16 cellular contexts compared by ENCODE assay signal in the genomic region with DNA sequence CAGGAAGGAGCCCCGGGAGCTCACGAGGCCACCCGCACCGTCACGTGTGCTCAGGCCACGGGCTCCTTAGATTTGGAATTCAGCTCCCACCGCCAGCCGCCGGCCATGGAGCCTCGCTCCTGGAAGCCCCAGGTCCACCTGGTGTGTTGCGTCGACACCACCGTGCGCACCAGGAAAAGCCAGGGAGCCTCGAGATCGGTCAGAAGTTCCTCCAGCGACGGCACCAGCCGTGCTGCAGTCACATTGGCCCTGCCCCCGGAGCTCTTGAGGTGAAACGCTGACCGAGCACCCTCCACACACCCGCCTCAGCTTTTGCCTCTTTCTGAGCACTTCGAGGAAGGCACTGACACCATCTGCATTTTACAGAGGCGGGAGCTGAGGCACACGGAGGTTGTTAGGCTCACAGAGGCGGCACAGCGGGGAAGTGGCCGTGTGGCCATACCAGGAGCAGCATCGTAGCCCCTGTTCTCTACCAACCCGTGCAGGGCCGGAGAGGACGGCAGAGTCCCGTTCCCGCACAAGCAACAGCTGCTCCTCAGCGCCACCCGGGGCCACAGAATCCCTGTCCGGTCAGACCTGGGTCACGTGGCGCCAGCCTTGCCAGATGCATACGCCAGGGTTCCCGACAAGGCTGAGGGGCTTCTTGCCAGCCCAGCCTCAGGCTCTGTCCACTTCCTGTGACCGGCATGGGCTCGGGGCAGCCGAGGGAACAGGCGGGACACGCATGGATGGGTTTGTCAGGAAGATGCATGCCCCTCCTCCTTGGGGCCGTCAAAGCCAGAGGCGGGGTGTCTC. TPM values are rescaled to one million over a fixed set of nuclear protein-coding genes. Genes with fewer than 3 reads are reported as not detected.
A peak's percentile ranks its signal among the peaks of the same experiment; 100 is the strongest.
DNase-seq lines count a peak whose midpoint lies in the region; ATAC-seq and TF ChIP-seq lines count a peak whose summit lies in the region.
"Had no signal": no experiment of that assay in that cellular context is flagged by ENCODE, and none has a peak within 500 bp of the region (broad histone marks: within the 10 kb centered on the region; RNA-seq: fewer than 3 reads in every experiment).

No MANE protein-coding gene starts in this region.

- H3K9me3 ChIP-seq in mammary epithelial cell (replicated peaks; ENCODE audit: insufficient read depth, low read length) (no peaks in the 10 kb centered on the region), breast epithelium (no peaks in the 10 kb centered on the region), PC-3 (ENCODE audit: low read length) (no peaks in the 10 kb centered on the region), thyroid gland (no peaks in the 10 kb centered on the region), uterus (no peaks in the 10 kb centered on the region)
- H3K9me3 ChIP-seq: neutrophil had no signal

- no peak for DNase-seq in mammary epithelial cell
- no peak for DNase-seq in breast epithelium (ENCODE audit: low spot score in 2 of 2)
- DNase-seq in PC-3, result peak; percentile 19
- DNase-seq in kidney tubule cell (ENCODE audit: low spot score), result peak; percentile 47
- DNase-seq in thyroid gland, result peak; percentile 83 to 87
- no peak for DNase-seq in natural killer cell treated with Interleukin-12 subunit alpha and Interleukin-12 subunit beta and Interleukin-15 and Interleukin-18, amount 100 ng/mL, for 72 hours (ENCODE audit: low spot score)
- no peak for DNase-seq in stimulated activated CD4-positive, alpha-beta T cell treated with anti-CD3 and anti-CD28 coated beads, Interleukin-1b, Interleukin-23, amount 100 ng/mL, for 48 hours
- no peak for DNase-seq in uterus
- DNase-seq: activated CD8-positive, alpha-beta memory T cell treated with anti-CD3 and anti-CD28 coated beads for 24 hours; activated naive CD4-positive, alpha-beta T cell treated with anti-CD3 and anti-CD28 coated beads for 36 hours; NCI-H1048; NCI-H446 treated with DMSO at 0.1 percent for 48 hours; stimulated activated CD4-positive, alpha-beta T cell treated with anti-CD3 and anti-CD28 coated beads, Interleukin-12 subunit alpha, Interleukin-12 subunit beta, amount 100 ng/mL, for 4 hours had no signal

- H3K27me3 ChIP-seq in mammary epithelial cell (ENCODE audit: insufficient read depth, low read length), result peaks cover 5% of the 10 kb centered on the region
- H3K27me3 ChIP-seq in breast epithelium, result peaks cover 0 to 68% of the 10 kb centered on the region in 2 donors
- H3K27me3 ChIP-seq in PC-3 (ENCODE audit: low read length), result peaks cover 26% of the 10 kb centered on the region
- H3K27me3 ChIP-seq in thyroid gland, result no peaks in the 10 kb centered on the region
- peaks cover 0 to 2% of the 10 kb centered on the region in 2 donors for H3K27me3 ChIP-seq in uterus

- dilution Hi-C loops in mammary epithelial cell (cut with HindIII; ENCODE audit: low sequenced_read_pairs), result no loop called here

- CTCF ChIA-PET in mammary epithelial cell (lab: Charles Lee; ENCODE audit: low non-redundant PET) (interaction anchor here (0.7 kb wide), 1 partner anchor 23 kb away, joined by 4 read pairs; no protein-coding TSS in a partner anchor), PC-3 (lab: Charles Lee) (interaction anchor here (1.4 kb wide), 1 partner anchor 23 kb away, joined by 4 read pairs; no protein-coding TSS in a partner anchor)

- H3K4me3 ChIP-seq in mammary epithelial cell (replicated peaks in 1 of 3; ENCODE audit: insufficient read depth in 1 of 3, low read depth in 2 of 3, low read length in 3 of 3) (no peak overlapping the region), breast epithelium (peak overlapping the region in 1 of 3 donors; percentile 15), PC-3 (ENCODE audit: low read length) (no peak overlapping the region), thyroid gland (replicated peaks in 1 of 3) (no peak overlapping the region), uterus (no peak overlapping the region)
- H3K4me3 ChIP-seq: cardiac muscle cell had no signal

- in situ Hi-C loops in mammary epithelial cell (cut with MboI; ENCODE audit: low sequenced_read_pairs in 2 of 2), result no loop called here

- H2AFZ ChIP-seq in mammary epithelial cell (ENCODE audit: low read depth, low read length) (peak overlapping the region; percentile 20), PC-3 (ENCODE audit: low read length) (no peak overlapping the region)

- H4K20me1 ChIP-seq in mammary epithelial cell (ENCODE audit: insufficient read depth, low read length) (no peaks in the 10 kb centered on the region), PC-3 (ENCODE audit: low read length) (no peaks in the 10 kb centered on the region)

- no peaks in the 10 kb centered on the region for H3K36me3 Mint-ChIP-seq in natural killer cell treated with Interleukin-12 subunit alpha and Interleukin-12 subunit beta and Interleukin-15 and Interleukin-18, amount 100 ng/mL, for 72 hours

- no peak overlapping the region for H3K27ac Mint-ChIP-seq in natural killer cell treated with Interleukin-12 subunit alpha and Interleukin-12 subunit beta and Interleukin-15 and Interleukin-18, amount 100 ng/mL, for 72 hours
- H3K27ac Mint-ChIP-seq: activated naive CD4-positive, alpha-beta T cell treated with anti-CD3 and anti-CD28 coated beads for 36 hours had no signal

- H3F3A ChIP-seq in PC-3 (ENCODE audit: low read length, unreplicated experiment), result no peaks in the 10 kb centered on the region

- no TSS peak for BruUV-seq in mammary epithelial cell (replicated peaks; lab: Mats Ljungman, UMichigan)
- no TSS peak for BruUV-seq in PC-3 (replicated peaks; lab: Mats Ljungman, UMichigan)

- H3K4me2 ChIP-seq in mammary epithelial cell (ENCODE audit: insufficient read depth, low read depth, low read length), result no peak overlapping the region
- no peak overlapping the region; the same call in 1 of the 2 replicates for H3K4me2 ChIP-seq in PC-3 (ENCODE audit: low read length)

- H3K36me3 ChIP-seq in mammary epithelial cell (ENCODE audit: insufficient read depth, low read length), result no peaks in the 10 kb centered on the region
- no peaks in the 10 kb centered on the region for H3K36me3 ChIP-seq in breast epithelium
- no peaks in the 10 kb centered on the region for H3K36me3 ChIP-seq in PC-3 (ENCODE audit: low read depth, low read length)
- no peaks in the 10 kb centered on the region for H3K36me3 ChIP-seq in thyroid gland
- no peaks in the 10 kb centered on the region for H3K36me3 ChIP-seq in uterus
- H3K36me3 ChIP-seq: cardiac muscle cell, neutrophil had no signal

- no peaks in the 10 kb centered on the region for H3K4me1 Mint-ChIP-seq in natural killer cell treated with Interleukin-12 subunit alpha and Interleukin-12 subunit beta and Interleukin-15 and Interleukin-18, amount 100 ng/mL, for 72 hours (ENCODE audit: low read depth in 2 of 2)

- WGBS in mammary epithelial cell (ENCODE audit: low coverage, missing lambda C conversion rate), result 59% methylated on average over 37 of the region's 49 CpGs
- WGBS in thyroid gland, 2 donors, result 8 to 11% methylated on average over 6 to 16 of the region's 49 CpGs

- no peak overlapping the region for H3K27ac ChIP-seq in mammary epithelial cell (ENCODE audit: insufficient read depth, low read depth, low read length)
- no peak overlapping the region for H3K27ac ChIP-seq in breast epithelium
- H3K27ac ChIP-seq in PC-3 (ENCODE audit: low read length), result no peak overlapping the region
- peak overlapping the region; percentile 38 to 66 (median 58) for H3K27ac ChIP-seq in thyroid gland
- H3K27ac ChIP-seq in uterus, result no peak overlapping the region
- H3K27ac ChIP-seq: cardiac muscle cell, neutrophil had no signal

- H3K9me2 ChIP-seq in PC-3 (replicated peaks; ENCODE audit: low read length), result no peaks in the 10 kb centered on the region

- intact Hi-C loops in mammary epithelial cell (cut with micrococcal nuclease) (no loop called here), breast epithelium (cut with DNase I; ENCODE audit: low total_unique reads) (no loop called here), PC-3 (cut with micrococcal nuclease) (no loop called here), thyroid gland (cut with DNase I) (no loop called here), uterus (cut with DNase I; ENCODE audit: low total_unique reads) (no loop called here)

- peaks cover 0 to 13% of the 10 kb centered on the region in 2 donors for H3K27me3 Mint-ChIP-seq in natural killer cell treated with Interleukin-12 subunit alpha and Interleukin-12 subunit beta and Interleukin-15 and Interleukin-18, amount 100 ng/mL, for 72 hours

- H3K79me2 ChIP-seq in mammary epithelial cell (ENCODE audit: insufficient read depth, low read length) (no peaks in the 10 kb centered on the region), PC-3 (ENCODE audit: low read length) (no peaks in the 10 kb centered on the region)

- no peaks in the 10 kb centered on the region for H3K9me3 Mint-ChIP-seq in natural killer cell treated with Interleukin-12 subunit alpha and Interleukin-12 subunit beta and Interleukin-15 and Interleukin-18, amount 100 ng/mL, for 72 hours
- H3K9me3 Mint-ChIP-seq: activated naive CD4-positive, alpha-beta T cell treated with anti-CD3 and anti-CD28 coated beads for 36 hours had no signal

- no peak for TF ChIP-seq CTCF in mammary epithelial cell (conservative IDR thresholded peaks at IDR 0.05 in 1 of 2, IDR thresholded peaks at IDR 0.05 in 1 of 2; ENCODE audit: extremely low read depth in 1 of 2, insufficient read depth in 1 of 2, low read depth in 1 of 2, low read length in 2 of 2)
- no peak for TF ChIP-seq CTCF in breast epithelium (IDR thresholded peaks at IDR 0.05)
- 0 out of 2 replicates have a peak, but pooled peaks have one; percentile 8 for TF ChIP-seq CTCF in PC-3 (conservative IDR thresholded peaks at IDR 0.05; ENCODE audit: low read depth, low read length)
- TF ChIP-seq CTCF in thyroid gland (IDR thresholded peaks at IDR 0.05), result peak in 1 of 6 experiments; percentile 5
- TF ChIP-seq CTCF in uterus (IDR thresholded peaks at IDR 0.05), result no peak

- POLR2A ChIA-PET in PC-3 (lab: Charles Lee; ENCODE audit: unreplicated experiment), result no interaction called here

- peak; percentile 51 for ATAC-seq in PC-3
- no peak for ATAC-seq in natural killer cell treated with Interleukin-12 subunit alpha and Interleukin-12 subunit beta and Interleukin-15 and Interleukin-18, amount 100 ng/mL, for 72 hours

- H3K9ac ChIP-seq in mammary epithelial cell (ENCODE audit: insufficient read depth, low read length) (no peak overlapping the region), PC-3 (ENCODE audit: low read length) (no peak overlapping the region)

- H3K4me1 ChIP-seq in mammary epithelial cell (ENCODE audit: insufficient read depth, low read length) (no peaks in the 10 kb centered on the region), breast epithelium (no peaks in the 10 kb centered on the region), PC-3 (ENCODE audit: insufficient read depth, low read length) (peaks cover 15% of the 10 kb centered on the region; the same call in 1 of the 2 replicates), thyroid gland (peaks cover 42 to 60% of the 10 kb centered on the region in 2 donors), uterus (no peaks in the 10 kb centered on the region)

- TF ChIP-seq POLR2A in breast epithelium (IDR thresholded peaks at IDR 0.05), result no peak
- no peak for TF ChIP-seq POLR2A in thyroid gland (IDR thresholded peaks at IDR 0.05)
- no peak for TF ChIP-seq POLR2A in uterus (IDR thresholded peaks at IDR 0.05)

- no peak overlapping the region for H3K4me3 Mint-ChIP-seq in natural killer cell treated with Interleukin-12 subunit alpha and Interleukin-12 subunit beta and Interleukin-15 and Interleukin-18, amount 100 ng/mL, for 72 hours
- H3K4me3 Mint-ChIP-seq: activated naive CD4-positive, alpha-beta T cell treated with anti-CD3 and anti-CD28 coated beads for 36 hours had no signal

RNA-seq across cellular contexts. Expression of a gene that starts 7.6 kb away (rescaled TPM):
- under 1 TPM in 1 of 2 donors, not detected in 1; 0.28 TPM for total RNA-seq in mammary epithelial cell
- not detected for polyA plus RNA-seq in mammary epithelial cell
- not detected for polyA minus RNA-seq in mammary epithelial cell
- not detected for total RNA-seq in breast epithelium
- not detected in 2 replicates for total RNA-seq in PC-3 (2014; rRNA removed)
- 1 to 10 TPM in 1 of 4 donors, under 1 TPM in 2, not detected in 1; 0.45 to 5.5 (median 0.67) TPM for total RNA-seq in thyroid gland
- not detected for total RNA-seq in natural killer cell treated with Interleukin-12 subunit alpha and Interleukin-12 subunit beta and Interleukin-15 and Interleukin-18, amount 100 ng/mL, for 72 hours
- 10 to 100 TPM in 1 of 4 donors, not detected in 3; 40.9 TPM for total RNA-seq in uterus
- total RNA-seq: activated naive CD4-positive, alpha-beta T cell treated with anti-CD3 and anti-CD28 coated beads for 36 hours; cardiac muscle cell had no signal
- polyA plus RNA-seq: cardiac muscle cell, liver had no signal

RNA-seq across cellular contexts. Expression of a gene that starts 11.0 kb away (rescaled TPM):
- total RNA-seq in mammary epithelial cell (not detected), breast epithelium (1 to 10 TPM in 1 of 3 donors, under 1 TPM in 1, not detected in 1; 0.32 to 1.2 TPM), PC-3 (2014; rRNA removed) (not detected in 2 replicates), thyroid gland (not detected), uterus (not detected)
- not detected for polyA plus RNA-seq in mammary epithelial cell
- not detected for polyA minus RNA-seq in mammary epithelial cell
- not detected for total RNA-seq in natural killer cell treated with Interleukin-12 subunit alpha and Interleukin-12 subunit beta and Interleukin-15 and Interleukin-18, amount 100 ng/mL, for 72 hours
- total RNA-seq: activated naive CD4-positive, alpha-beta T cell treated with anti-CD3 and anti-CD28 coated beads for 36 hours had no signal
- polyA plus RNA-seq: cardiac muscle cell, liver had no signal

RNA-seq across cellular contexts. Expression of a gene that starts 25.9 kb away (rescaled TPM):
- total RNA-seq in mammary epithelial cell (10 to 100 TPM; 48.5 to 89.8 TPM), breast epithelium (10 to 100 TPM; 24.3 to 44.6 (median 38.2) TPM), PC-3 (2014; rRNA removed) (75.6 and 92.0 TPM in 2 replicates), thyroid gland (10 to 100 TPM; 70.7 to 75.7 (median 72.7) TPM), uterus (100 to 1,000 TPM in 2 of 4 donors, 10 to 100 TPM in 2; 34.4 to 306 (median 99.3) TPM)
- polyA plus RNA-seq in mammary epithelial cell, result 34.5 TPM
- 40.5 TPM for polyA minus RNA-seq in mammary epithelial cell
- total RNA-seq in natural killer cell treated with Interleukin-12 subunit alpha and Interleukin-12 subunit beta and Interleukin-15 and Interleukin-18, amount 100 ng/mL, for 72 hours, result 100 to 1,000 TPM in 1 of 2 donors, 10 to 100 TPM in 1; 87.2 to 144 TPM

RNA-seq across cellular contexts. Expression of a gene that starts 30.8 kb away (rescaled TPM):
- total RNA-seq in mammary epithelial cell, result 10 to 100 TPM; 30.3 to 40.4 TPM
- polyA plus RNA-seq in mammary epithelial cell, result 26.5 TPM
- 29.5 TPM for polyA minus RNA-seq in mammary epithelial cell
- total RNA-seq in breast epithelium, result 10 to 100 TPM; 23.0 to 32.8 (median 28.2) TPM
- 30.0 and 34.0 TPM in 2 replicates for total RNA-seq in PC-3 (2014; rRNA removed)
- total RNA-seq in thyroid gland, result 10 to 100 TPM; 41.3 to 54.2 (median 43.4) TPM
- 10 to 100 TPM; 38.2 to 47.6 TPM for total RNA-seq in natural killer cell treated with Interleukin-12 subunit alpha and Interleukin-12 subunit beta and Interleukin-15 and Interleukin-18, amount 100 ng/mL, for 72 hours
- 10 to 100 TPM; 17.9 to 35.8 (median 25.8) TPM for total RNA-seq in uterus

RNA-seq across cellular contexts. Expression of a gene that starts 46.3 kb away (rescaled TPM):
- total RNA-seq in mammary epithelial cell (not detected), breast epithelium (not detected), PC-3 (2014; rRNA removed) (not detected in 2 replicates), thyroid gland (under 1 TPM in 1 of 4 donors, not detected in 3; 0.13 TPM), uterus (1 to 10 TPM in 1 of 4 donors, under 1 TPM in 1, not detected in 2; 0.97 to 1.2 TPM)
- polyA plus RNA-seq in mammary epithelial cell, result not detected
- not detected for polyA minus RNA-seq in mammary epithelial cell
- not detected for total RNA-seq in natural killer cell treated with Interleukin-12 subunit alpha and Interleukin-12 subunit beta and Interleukin-15 and Interleukin-18, amount 100 ng/mL, for 72 hours
- total RNA-seq: cardiac muscle cell, liver had no signal
- polyA plus RNA-seq: liver had no signal

Comparison
In these comparisons a context has a peak if more than half of its experiments do, and no peak if none do; other contexts are left out.
1. DNase-seq: peak in PC-3 (single experiment), kidney tubule cell (single experiment) and thyroid gland (2 of 2); none in mammary epithelial cell (single experiment), breast epithelium (0 of 2), natural killer cell treated with Interleukin-12 subunit alpha and Interleukin-12 subunit beta and Interleukin-15 and Interleukin-18, amount 100 ng/mL, for 72 hours (single experiment), stimulated activated CD4-positive, alpha-beta T cell treated with anti-CD3 and anti-CD28 coated beads, Interleukin-1b, Interleukin-23, amount 100 ng/mL, for 48 hours (single experiment) and uterus (0 of 2).
2. H3K27ac ChIP-seq: peak in thyroid gland (3 of 3); none in mammary epithelial cell (single experiment), breast epithelium (0 of 2), PC-3 (single experiment) and uterus (0 of 2).